In genomic region chr3:50299929-50300680, GRCh38 we compare ENCODE assay signal across 8 cellular contexts. TPM values are rescaled to one million over a fixed set of nuclear protein-coding genes. Genes with fewer than 3 reads are reported as not detected.
DNase-seq lines count a peak whose midpoint lies in the region; ATAC-seq and TF ChIP-seq lines count a peak whose summit lies in the region.

No MANE protein-coding gene starts in this region.

- DNase-seq in CD4-positive, CD25-positive, alpha-beta regulatory T cell = peak in 1 of 3 donors; percentile 37
- DNase-seq in MG63 = no peak
- peak; percentile 1 for DNase-seq in amniotic stem cell (lab: John Stamatoyannopoulos, UW)
- DNase-seq in gastrocnemius medialis = no peak

- H3K27ac Mint-ChIP-seq in CD4-positive, CD25-positive, alpha-beta regulatory T cell = peak overlapping the region; percentile 60 to 100 (median 99)

- H3K4me1 Mint-ChIP-seq in CD4-positive, CD25-positive, alpha-beta regulatory T cell = peaks cover 0 to 43% (median 16%) of the 10 kb centered on the region in 4 donors

- intact Hi-C loops in gastrocnemius medialis (cut with DNase I; ENCODE audit: low total_unique reads) = loop anchor here (2.0 kb wide), 1 partner anchor 21 kb away; no protein-coding TSS in a partner anchor

- TF ChIP-seq CTCF in gastrocnemius medialis (IDR thresholded peaks at IDR 0.05 in 4 of 5, conservative IDR thresholded peaks at IDR 0.05 in 1 of 5) = no peak

- H3K4me1 ChIP-seq in CD4-positive, CD25-positive, alpha-beta regulatory T cell (ENCODE audit: control insufficient read depth, insufficient read depth, low read length, poor library complexity, severe bottlenecking) = peaks cover 25% of the 10 kb centered on the region
- peaks cover 29 to 48% of the 10 kb centered on the region in 2 donors for H3K4me1 ChIP-seq in gastrocnemius medialis

- TF ChIP-seq POLR2A in gastrocnemius medialis (IDR thresholded peaks at IDR 0.05) (no peak), GM18505 (IDR thresholded peaks at IDR 0.05; ENCODE audit: borderline replicate concordance, extremely low read depth, insufficient read depth, insufficient read length) (no peak)

- H3K9me3 ChIP-seq in CD4-positive, CD25-positive, alpha-beta regulatory T cell (ENCODE audit: control insufficient read depth in 2 of 2, low read length in 2 of 2) = no peaks in the 10 kb centered on the region
- H3K9me3 ChIP-seq in MG63 (no peaks in the 10 kb centered on the region), gastrocnemius medialis (no peaks in the 10 kb centered on the region)

- in situ Hi-C loops in gastrocnemius medialis (cut with MboI; ENCODE audit: low sequenced_read_pairs in 4 of 4) = loop anchor here in 1 of 4 donors (25.0 kb wide), 1 partner anchor 363 kb away; the partner anchor contains the start of genes MON1A and RBM6

- peak overlapping the region; percentile 56 for H3K4me3 ChIP-seq in CD4-positive, CD25-positive, alpha-beta regulatory T cell (ENCODE audit: low read depth, low read length)
- peak overlapping the region; percentile 65 for H3K4me3 ChIP-seq in MG63
- peak overlapping the region; percentile 10 for H3K4me3 ChIP-seq in iPS-11a (ENCODE audit: low read depth, low read length)
- H3K4me3 ChIP-seq in gastrocnemius medialis = peak overlapping the region; percentile 49 to 71 (median 60)

- H3K36me3 ChIP-seq in CD4-positive, CD25-positive, alpha-beta regulatory T cell (ENCODE audit: control insufficient read depth, insufficient read depth, low read length) = no peaks in the 10 kb centered on the region
- H3K36me3 ChIP-seq in MG63 (no peaks in the 10 kb centered on the region), gastrocnemius medialis (peaks cover 0 to 5% of the 10 kb centered on the region in 2 donors)

- peak overlapping the region; percentile 96 for H3K27ac ChIP-seq in CD4-positive, CD25-positive, alpha-beta regulatory T cell (ENCODE audit: insufficient read depth, low read length, poor library complexity, severe bottlenecking)
- H3K27ac ChIP-seq in gastrocnemius medialis = peak overlapping the region; percentile 85 to 91 (median 88)

- no peaks in the 10 kb centered on the region for H3K27me3 ChIP-seq in CD4-positive, CD25-positive, alpha-beta regulatory T cell (ENCODE audit: control insufficient read depth, insufficient read depth, low read length)
- H3K27me3 ChIP-seq in MG63 (no peaks in the 10 kb centered on the region), gastrocnemius medialis (no peaks in the 10 kb centered on the region)

- no peaks in the 10 kb centered on the region for H3K9me3 Mint-ChIP-seq in CD4-positive, CD25-positive, alpha-beta regulatory T cell

- H3K27me3 Mint-ChIP-seq in CD4-positive, CD25-positive, alpha-beta regulatory T cell = no peaks in the 10 kb centered on the region

- H3K36me3 Mint-ChIP-seq in CD4-positive, CD25-positive, alpha-beta regulatory T cell = no peaks in the 10 kb centered on the region

- peak overlapping the region; percentile 91 to 98 (median 96) for H3K4me3 Mint-ChIP-seq in CD4-positive, CD25-positive, alpha-beta regulatory T cell

- no peak for ATAC-seq in CD4-positive, CD25-positive, alpha-beta regulatory T cell (ENCODE audit: low read depth in 2 of 2)
- ATAC-seq in gastrocnemius medialis = peak; percentile 10 to 19
- ATAC-seq in GM18505 (IDR thresholded peaks at IDR 0.05; ENCODE audit: unreplicated experiment) = no peak
- no peak for ATAC-seq in HG03095 (IDR thresholded peaks at IDR 0.05; ENCODE audit: unreplicated experiment)
- ATAC-seq in GM18870 (IDR thresholded peaks at IDR 0.05; ENCODE audit: unreplicated experiment) = no peak

RNA-seq across cellular contexts. Expression of gene HYAL3, which starts 0.9 kb away (rescaled TPM):
- 2.4 TPM for total RNA-seq in CD4-positive, CD25-positive, alpha-beta regulatory T cell
- 1 to 10 TPM; 1.8 to 8.3 (median 5.6) TPM for polyA plus RNA-seq in CD4-positive, CD25-positive, alpha-beta regulatory T cell
- total RNA-seq in MG63 (2014; rRNA removed; shearing (Covaris generic); ENCODE audit: low replicate concordance) = 3.0 and 8.0 TPM in 2 replicates
- total RNA-seq in gastrocnemius medialis = 1 to 10 TPM in 3 of 4 donors, not detected in 1; 1.1 to 2.3 (median 1.2) TPM

RNA-seq across cellular contexts. Expression of gene NAA80, which starts 0.9 kb away (rescaled TPM):
- total RNA-seq in CD4-positive, CD25-positive, alpha-beta regulatory T cell = 31.9 TPM
- polyA plus RNA-seq in CD4-positive, CD25-positive, alpha-beta regulatory T cell = 10 to 100 TPM; 13.6 to 23.5 (median 14.6) TPM
- total RNA-seq in MG63 (2014; rRNA removed; shearing (Covaris generic); ENCODE audit: low replicate concordance) = 1.1 and 6.4 TPM in 2 replicates
- total RNA-seq in gastrocnemius medialis = 10 to 100 TPM; 12.5 to 22.1 (median 14.8) TPM

RNA-seq across cellular contexts. Expression of gene HYAL1, which starts 3.3 kb away (rescaled TPM):
- total RNA-seq in CD4-positive, CD25-positive, alpha-beta regulatory T cell = 0.35 TPM
- under 1 TPM in 3 of 4 donors, not detected in 1; 0.07 to 0.31 (median 0.10) TPM for polyA plus RNA-seq in CD4-positive, CD25-positive, alpha-beta regulatory T cell
- 1.4 TPM in 1 of 2 replicates, not detected in the other for total RNA-seq in MG63 (2014; rRNA removed; shearing (Covaris generic); ENCODE audit: low replicate concordance)
- 10 to 100 TPM in 2 of 4 donors, 1 to 10 TPM in 2; 3.6 to 14.6 (median 9.1) TPM for total RNA-seq in gastrocnemius medialis

RNA-seq across cellular contexts. Expression of gene IFRD2, which starts 7.9 kb away (rescaled TPM):
- 39.9 TPM for total RNA-seq in CD4-positive, CD25-positive, alpha-beta regulatory T cell
- 10 to 100 TPM; 40.6 to 51.9 (median 43.4) TPM for polyA plus RNA-seq in CD4-positive, CD25-positive, alpha-beta regulatory T cell
- 87.8 and 101 TPM in 2 replicates for total RNA-seq in MG63 (2014; rRNA removed; shearing (Covaris generic); ENCODE audit: low replicate concordance)
- 100 to 1,000 TPM; 111 to 145 (median 127) TPM for total RNA-seq in gastrocnemius medialis

RNA-seq across cellular contexts. Expression of gene LSMEM2, which starts 21.2 kb away (rescaled TPM):
- not detected for total RNA-seq in CD4-positive, CD25-positive, alpha-beta regulatory T cell
- polyA plus RNA-seq in CD4-positive, CD25-positive, alpha-beta regulatory T cell = under 1 TPM in 1 of 4 donors, not detected in 3; 0.22 TPM
- not detected in 2 replicates for total RNA-seq in MG63 (2014; rRNA removed; shearing (Covaris generic); ENCODE audit: low replicate concordance)
- total RNA-seq in gastrocnemius medialis = under 1 TPM in 3 of 4 donors, not detected in 1; 0.41 to 0.98 (median 0.49) TPM

Comparison
In these comparisons a context has a peak if more than half of its experiments do, and no peak if none do; other contexts are left out.
1. ATAC-seq: peak in gastrocnemius medialis (2 of 2); none in CD4-positive, CD25-positive, alpha-beta regulatory T cell (0 of 2), GM18505 (single experiment), HG03095 (single experiment) and GM18870 (single experiment).
2. H3K4me3 ChIP-seq: peak in every context shown above with its lines; median percentile 65 in MG63; 60 in gastrocnemius medialis; 56 in CD4-positive, CD25-positive, alpha-beta regulatory T cell; 10 in iPS-11a.